Comparison of ENCODE assay signal across 1 cellular context in the genomic region with DNA sequence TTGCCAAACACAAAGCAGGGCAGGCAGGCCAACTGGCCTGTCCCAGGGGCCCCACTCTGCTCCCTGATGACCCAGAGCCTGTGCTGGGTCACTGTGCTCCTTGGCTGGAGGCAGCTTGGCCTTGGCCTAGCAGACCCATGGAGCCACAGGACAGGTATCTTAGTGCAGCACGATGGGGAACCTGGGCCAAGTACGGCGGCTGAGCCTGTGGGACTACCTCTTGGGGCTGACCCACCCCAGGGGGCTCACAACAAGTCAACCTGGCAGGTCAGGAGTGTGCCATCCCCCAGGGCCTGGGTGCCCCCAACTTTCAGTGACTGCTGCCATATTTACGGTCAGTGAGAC.
TF ChIP-seq lines count a peak whose summit lies in the region.

No MANE protein-coding gene starts in this region.

TF ChIP-seq in K562, 482 proteins besides CTCF, POLR2A, EP300 and RAD21:
- peak; percentile 56; the same call in 1 of the 2 replicates for TF ChIP-seq IRF2 (CRISPR knock-in tag; IDR thresholded peaks at IDR 0.05)
- no peak for TF ChIP-seq ZNF217 (CRISPR knock-in tag; IDR thresholded peaks at IDR 0.05)
- no peak for TF ChIP-seq NCOA6 (IDR thresholded peaks at IDR 0.05)
- no peak for TF ChIP-seq SMAD2 (IDR thresholded peaks at IDR 0.05; ENCODE audit: low read depth, low read length)
- TF ChIP-seq TAF1 (IDR thresholded peaks at IDR 0.05; ENCODE audit: control insufficient read depth, extremely low read depth, insufficient read depth, low read length, severe bottlenecking) = no peak
- TF ChIP-seq CBFB (CRISPR knock-in tag; IDR thresholded peaks at IDR 0.05) = no peak
- no peak for TF ChIP-seq ZNF57 (CRISPR knock-in tag; IDR thresholded peaks at IDR 0.05)
- no peak for TF ChIP-seq U2AF1 (optimal IDR thresholded peaks at IDR 0.05; ENCODE audit: low read depth, low read length)
- TF ChIP-seq, protein P1, sequence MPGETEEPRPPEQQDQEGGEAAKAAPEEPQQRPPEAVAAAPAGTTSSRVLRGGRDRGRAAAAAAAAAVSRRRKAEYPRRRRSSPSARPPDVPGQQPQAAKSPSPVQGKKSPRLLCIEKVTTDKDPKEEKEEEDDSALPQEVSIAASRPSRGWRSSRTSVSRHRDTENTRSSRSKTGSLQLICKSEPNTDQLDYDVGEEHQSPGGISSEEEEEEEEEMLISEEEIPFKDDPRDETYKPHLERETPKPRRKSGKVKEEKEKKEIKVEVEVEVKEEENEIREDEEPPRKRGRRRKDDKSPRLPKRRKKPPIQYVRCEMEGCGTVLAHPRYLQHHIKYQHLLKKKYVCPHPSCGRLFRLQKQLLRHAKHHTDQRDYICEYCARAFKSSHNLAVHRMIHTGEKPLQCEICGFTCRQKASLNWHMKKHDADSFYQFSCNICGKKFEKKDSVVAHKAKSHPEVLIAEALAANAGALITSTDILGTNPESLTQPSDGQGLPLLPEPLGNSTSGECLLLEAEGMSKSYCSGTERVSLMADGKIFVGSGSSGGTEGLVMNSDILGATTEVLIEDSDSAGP (CRISPR knock-in tag; IDR thresholded peaks at IDR 0.05) = no peak
- TF ChIP-seq, protein P2, sequence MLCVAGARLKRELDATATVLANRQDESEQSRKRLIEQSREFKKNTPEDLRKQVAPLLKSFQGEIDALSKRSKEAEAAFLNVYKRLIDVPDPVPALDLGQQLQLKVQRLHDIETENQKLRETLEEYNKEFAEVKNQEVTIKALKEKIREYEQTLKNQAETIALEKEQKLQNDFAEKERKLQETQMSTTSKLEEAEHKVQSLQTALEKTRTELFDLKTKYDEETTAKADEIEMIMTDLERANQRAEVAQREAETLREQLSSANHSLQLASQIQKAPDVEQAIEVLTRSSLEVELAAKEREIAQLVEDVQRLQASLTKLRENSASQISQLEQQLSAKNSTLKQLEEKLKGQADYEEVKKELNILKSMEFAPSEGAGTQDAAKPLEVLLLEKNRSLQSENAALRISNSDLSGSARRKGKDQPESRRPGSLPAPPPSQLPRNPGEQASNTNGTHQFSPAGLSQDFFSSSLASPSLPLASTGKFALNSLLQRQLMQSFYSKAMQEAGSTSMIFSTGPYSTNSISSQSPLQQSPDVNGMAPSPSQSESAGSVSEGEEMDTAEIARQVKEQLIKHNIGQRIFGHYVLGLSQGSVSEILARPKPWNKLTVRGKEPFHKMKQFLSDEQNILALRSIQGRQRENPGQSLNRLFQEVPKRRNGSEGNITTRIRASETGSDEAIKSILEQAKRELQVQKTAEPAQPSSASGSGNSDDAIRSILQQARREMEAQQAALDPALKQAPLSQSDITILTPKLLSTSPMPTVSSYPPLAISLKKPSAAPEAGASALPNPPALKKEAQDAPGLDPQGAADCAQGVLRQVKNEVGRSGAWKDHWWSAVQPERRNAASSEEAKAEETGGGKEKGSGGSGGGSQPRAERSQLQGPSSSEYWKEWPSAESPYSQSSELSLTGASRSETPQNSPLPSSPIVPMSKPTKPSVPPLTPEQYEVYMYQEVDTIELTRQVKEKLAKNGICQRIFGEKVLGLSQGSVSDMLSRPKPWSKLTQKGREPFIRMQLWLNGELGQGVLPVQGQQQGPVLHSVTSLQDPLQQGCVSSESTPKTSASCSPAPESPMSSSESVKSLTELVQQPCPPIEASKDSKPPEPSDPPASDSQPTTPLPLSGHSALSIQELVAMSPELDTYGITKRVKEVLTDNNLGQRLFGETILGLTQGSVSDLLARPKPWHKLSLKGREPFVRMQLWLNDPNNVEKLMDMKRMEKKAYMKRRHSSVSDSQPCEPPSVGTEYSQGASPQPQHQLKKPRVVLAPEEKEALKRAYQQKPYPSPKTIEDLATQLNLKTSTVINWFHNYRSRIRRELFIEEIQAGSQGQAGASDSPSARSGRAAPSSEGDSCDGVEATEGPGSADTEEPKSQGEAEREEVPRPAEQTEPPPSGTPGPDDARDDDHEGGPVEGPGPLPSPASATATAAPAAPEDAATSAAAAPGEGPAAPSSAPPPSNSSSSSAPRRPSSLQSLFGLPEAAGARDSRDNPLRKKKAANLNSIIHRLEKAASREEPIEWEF (CRISPR knock-in tag; IDR thresholded peaks at IDR 0.05) = no peak
- TF ChIP-seq ZNF507 (tag; conservative IDR thresholded peaks at IDR 0.05) = no peak
- TF ChIP-seq HLTF (IDR thresholded peaks at IDR 0.05) = no peak
- TF ChIP-seq ZC3H4 (CRISPR knock-in tag; IDR thresholded peaks at IDR 0.05; ENCODE audit: borderline replicate concordance) = no peak
- no peak for TF ChIP-seq FOXJ3 (CRISPR knock-in tag; IDR thresholded peaks at IDR 0.05)
- TF ChIP-seq RAD51 (IDR thresholded peaks at IDR 0.05; ENCODE audit: borderline replicate concordance, low read depth) = no peak
- TF ChIP-seq, protein P3, sequence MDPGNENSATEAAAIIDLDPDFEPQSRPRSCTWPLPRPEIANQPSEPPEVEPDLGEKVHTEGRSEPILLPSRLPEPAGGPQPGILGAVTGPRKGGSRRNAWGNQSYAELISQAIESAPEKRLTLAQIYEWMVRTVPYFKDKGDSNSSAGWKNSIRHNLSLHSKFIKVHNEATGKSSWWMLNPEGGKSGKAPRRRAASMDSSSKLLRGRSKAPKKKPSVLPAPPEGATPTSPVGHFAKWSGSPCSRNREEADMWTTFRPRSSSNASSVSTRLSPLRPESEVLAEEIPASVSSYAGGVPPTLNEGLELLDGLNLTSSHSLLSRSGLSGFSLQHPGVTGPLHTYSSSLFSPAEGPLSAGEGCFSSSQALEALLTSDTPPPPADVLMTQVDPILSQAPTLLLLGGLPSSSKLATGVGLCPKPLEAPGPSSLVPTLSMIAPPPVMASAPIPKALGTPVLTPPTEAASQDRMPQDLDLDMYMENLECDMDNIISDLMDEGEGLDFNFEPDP (CRISPR knock-in tag; IDR thresholded peaks at IDR 0.05) = no peak
- TF ChIP-seq, protein P4, sequence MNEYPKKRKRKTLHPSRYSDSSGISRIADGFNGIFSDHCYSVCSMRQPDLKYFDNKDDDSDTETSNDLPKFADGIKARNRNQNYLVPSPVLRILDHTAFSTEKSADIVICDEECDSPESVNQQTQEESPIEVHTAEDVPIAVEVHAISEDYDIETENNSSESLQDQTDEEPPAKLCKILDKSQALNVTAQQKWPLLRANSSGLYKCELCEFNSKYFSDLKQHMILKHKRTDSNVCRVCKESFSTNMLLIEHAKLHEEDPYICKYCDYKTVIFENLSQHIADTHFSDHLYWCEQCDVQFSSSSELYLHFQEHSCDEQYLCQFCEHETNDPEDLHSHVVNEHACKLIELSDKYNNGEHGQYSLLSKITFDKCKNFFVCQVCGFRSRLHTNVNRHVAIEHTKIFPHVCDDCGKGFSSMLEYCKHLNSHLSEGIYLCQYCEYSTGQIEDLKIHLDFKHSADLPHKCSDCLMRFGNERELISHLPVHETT (CRISPR knock-in tag; conservative IDR thresholded peaks at IDR 0.05 in 1 of 2, IDR thresholded peaks at IDR 0.05 in 1 of 2) = no peak
- TF ChIP-seq CREBBP (IDR thresholded peaks at IDR 0.05; ENCODE audit: low read depth, low read length) = no peak
- TF ChIP-seq, protein P5, sequence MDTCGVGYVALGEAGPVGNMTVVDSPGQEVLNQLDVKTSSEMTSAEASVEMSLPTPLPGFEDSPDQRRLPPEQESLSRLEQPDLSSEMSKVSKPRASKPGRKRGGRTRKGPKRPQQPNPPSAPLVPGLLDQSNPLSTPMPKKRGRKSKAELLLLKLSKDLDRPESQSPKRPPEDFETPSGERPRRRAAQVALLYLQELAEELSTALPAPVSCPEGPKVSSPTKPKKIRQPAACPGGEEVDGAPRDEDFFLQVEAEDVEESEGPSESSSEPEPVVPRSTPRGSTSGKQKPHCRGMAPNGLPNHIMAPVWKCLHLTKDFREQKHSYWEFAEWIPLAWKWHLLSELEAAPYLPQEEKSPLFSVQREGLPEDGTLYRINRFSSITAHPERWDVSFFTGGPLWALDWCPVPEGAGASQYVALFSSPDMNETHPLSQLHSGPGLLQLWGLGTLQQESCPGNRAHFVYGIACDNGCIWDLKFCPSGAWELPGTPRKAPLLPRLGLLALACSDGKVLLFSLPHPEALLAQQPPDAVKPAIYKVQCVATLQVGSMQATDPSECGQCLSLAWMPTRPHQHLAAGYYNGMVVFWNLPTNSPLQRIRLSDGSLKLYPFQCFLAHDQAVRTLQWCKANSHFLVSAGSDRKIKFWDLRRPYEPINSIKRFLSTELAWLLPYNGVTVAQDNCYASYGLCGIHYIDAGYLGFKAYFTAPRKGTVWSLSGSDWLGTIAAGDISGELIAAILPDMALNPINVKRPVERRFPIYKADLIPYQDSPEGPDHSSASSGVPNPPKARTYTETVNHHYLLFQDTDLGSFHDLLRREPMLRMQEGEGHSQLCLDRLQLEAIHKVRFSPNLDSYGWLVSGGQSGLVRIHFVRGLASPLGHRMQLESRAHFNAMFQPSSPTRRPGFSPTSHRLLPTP (IDR thresholded peaks at IDR 0.05; ENCODE audit: borderline replicate concordance, extremely low read depth, insufficient read length) = no peak
- TF ChIP-seq HDAC3 (IDR thresholded peaks at IDR 0.05; ENCODE audit: borderline replicate concordance, partially characterized antibody) = no peak
- TF ChIP-seq ZFP30 (CRISPR knock-in tag; IDR thresholded peaks at IDR 0.05; ENCODE audit: borderline replicate concordance) = no peak
- no peak for TF ChIP-seq MYBL2 (IDR thresholded peaks at IDR 0.05; ENCODE audit: low read depth)
- 0 out of 2 replicates have a peak, but pooled peaks have one; percentile 46 for TF ChIP-seq MYBL2 (CRISPR knock-in tag; IDR thresholded peaks at IDR 0.05; ENCODE audit: borderline replicate concordance)
- no peak for TF ChIP-seq MAFF (IDR thresholded peaks at IDR 0.05; ENCODE audit: low read length)
- TF ChIP-seq ZNF282 (CRISPR knock-in tag; IDR thresholded peaks at IDR 0.05) = 0 out of 2 replicates have a peak, but pooled peaks have one; percentile 40
- no peak for TF ChIP-seq ZNF165 (CRISPR knock-in tag; IDR thresholded peaks at IDR 0.05; ENCODE audit: borderline replicate concordance)
